In the genomic region with DNA sequence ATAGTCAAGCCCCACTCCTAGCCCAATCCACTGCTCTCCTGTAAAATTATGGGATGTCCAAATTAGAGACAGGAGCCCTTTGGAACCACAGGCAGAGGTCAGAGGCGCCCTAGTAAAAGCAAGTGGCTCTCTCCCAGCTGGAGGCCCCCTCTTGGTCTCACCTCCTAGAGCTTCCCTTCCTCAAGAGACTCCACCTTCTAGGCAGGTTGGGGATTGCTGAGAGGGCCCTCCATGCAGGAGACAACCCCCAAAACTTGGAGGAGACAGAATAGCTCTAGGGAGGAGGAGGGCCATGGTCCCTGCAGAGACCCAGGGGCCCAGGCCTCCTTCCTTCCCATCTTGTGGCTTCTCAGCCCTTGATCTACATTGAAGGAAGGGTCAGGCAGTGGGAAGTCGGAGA, we compare ENCODE assay signal across 7 cellular contexts. TPM values are rescaled to one million over a fixed set of nuclear protein-coding genes. Genes with fewer than 3 reads are reported as not detected.
"Had no signal": no experiment of that assay in that cellular context is flagged by ENCODE, and none has a peak within 500 bp of the region (broad histone marks: within the 10 kb centered on the region; RNA-seq: fewer than 3 reads in every experiment).

No MANE protein-coding gene starts in this region.

- DNase-seq: GOT3, KBM-7 had no signal

- H3K4me2 ChIP-seq: KMS-11 had no signal

- H3K9ac ChIP-seq: KMS-11 had no signal

- H3K36me3 ChIP-seq: HAP-1 had no signal

- H3K9me3 ChIP-seq: HAP-1 had no signal

- H3K27ac ChIP-seq: KMS-11 had no signal

- H3K4me3 Mint-ChIP-seq: IgD-negative memory B cell had no signal

- ATAC-seq: HCT116 had no signal

- H3K9me3 Mint-ChIP-seq: IgD-negative memory B cell had no signal

- H3K4me3 ChIP-seq: HAP-1 had no signal

RNA-seq across cellular contexts. Expression of a gene that starts 29.4 kb away (rescaled TPM):
- total RNA-seq: HT-29 had no signal
- polyA plus RNA-seq: IgD-negative memory B cell had no signal

RNA-seq across cellular contexts. Expression of a gene that starts 48.5 kb away (rescaled TPM):
- polyA plus RNA-seq: IgD-negative memory B cell had no signal
